ENCODE assay signal across 1 cellular context in the genomic region with DNA sequence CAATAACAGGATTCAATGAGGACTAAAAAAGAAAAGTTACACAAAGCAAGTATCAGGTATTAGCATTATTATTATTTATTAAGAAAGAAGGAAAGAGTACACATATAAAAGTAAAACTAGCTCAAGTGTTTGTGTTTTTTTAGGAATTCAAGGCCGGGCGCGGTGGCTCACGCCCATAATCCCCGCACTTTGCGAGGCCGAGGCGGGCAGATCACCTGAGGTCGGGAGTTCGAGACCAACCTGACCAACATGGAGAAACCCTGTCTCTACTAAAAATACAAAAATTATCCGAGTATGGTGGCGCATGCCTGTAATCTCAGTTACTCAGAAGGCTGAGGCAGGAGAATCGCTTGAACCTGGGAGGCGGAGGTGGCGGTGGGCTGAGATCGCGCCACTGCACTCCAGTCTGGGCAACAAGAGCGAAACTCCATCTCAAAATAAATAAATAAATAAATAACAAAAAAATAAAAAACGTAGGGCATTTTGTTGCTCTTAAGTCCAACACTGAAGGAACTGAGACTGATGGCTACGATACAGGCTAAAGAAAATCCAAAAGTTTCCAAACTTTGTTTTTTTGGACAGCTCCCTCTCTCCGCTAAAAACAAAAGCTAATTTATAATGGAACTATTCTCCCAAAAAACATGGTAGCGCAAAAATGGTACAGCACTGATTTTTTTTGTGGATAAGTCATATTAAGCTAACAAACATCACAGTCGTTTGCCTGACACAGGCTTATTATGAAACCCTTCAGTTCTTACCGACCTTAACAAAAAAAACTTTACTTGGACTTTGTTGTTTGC.
TF ChIP-seq lines count a peak whose summit lies in the region.

No MANE protein-coding gene starts in this region.

TF ChIP-seq in IMR-90, 13 proteins besides CTCF, POLR2A, EP300 and RAD21 (continued from another document):
- TF ChIP-seq, protein P1, sequence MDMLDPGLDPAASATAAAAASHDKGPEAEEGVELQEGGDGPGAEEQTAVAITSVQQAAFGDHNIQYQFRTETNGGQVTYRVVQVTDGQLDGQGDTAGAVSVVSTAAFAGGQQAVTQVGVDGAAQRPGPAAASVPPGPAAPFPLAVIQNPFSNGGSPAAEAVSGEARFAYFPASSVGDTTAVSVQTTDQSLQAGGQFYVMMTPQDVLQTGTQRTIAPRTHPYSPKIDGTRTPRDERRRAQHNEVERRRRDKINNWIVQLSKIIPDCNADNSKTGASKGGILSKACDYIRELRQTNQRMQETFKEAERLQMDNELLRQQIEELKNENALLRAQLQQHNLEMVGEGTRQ (IDR thresholded peaks at IDR 0.05; ENCODE audit: low read depth, low read length) = no peak
